11 cellular contexts compared by ENCODE assay signal in the genomic region with DNA sequence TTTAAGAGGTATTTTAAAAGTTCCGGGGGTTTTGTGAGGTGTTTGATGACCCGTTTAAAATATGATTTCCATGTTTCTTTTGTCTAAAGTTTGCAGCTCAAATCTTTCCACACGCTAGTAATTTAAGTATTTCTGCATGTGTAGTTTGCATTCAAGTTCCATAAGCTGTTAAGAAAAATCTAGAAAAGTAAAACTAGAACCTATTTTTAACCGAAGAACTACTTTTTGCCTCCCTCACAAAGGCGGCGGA. TPM values are rescaled to one million over a fixed set of nuclear protein-coding genes. Genes with fewer than 3 reads are reported as not detected.
DNase-seq lines count a peak whose midpoint lies in the region; FAIRE-seq and TF ChIP-seq lines count a peak whose summit lies in the region.
"Had no signal": no experiment of that assay in that cellular context is flagged by ENCODE, and none has a peak within 500 bp of the region (broad histone marks: within the 10 kb centered on the region; RNA-seq: fewer than 3 reads in every experiment).

No MANE protein-coding gene starts in this region.

- no peaks in the 10 kb centered on the region for H3K27me3 ChIP-seq in HAP-1 (ENCODE audit: low read depth)
- H3K27me3 ChIP-seq in ascending aorta = no peaks in the 10 kb centered on the region
- no peaks in the 10 kb centered on the region for H3K27me3 ChIP-seq in suprapubic skin

- intact Hi-C loops in ascending aorta (cut with DNase I) (loop anchor here (2.0 kb wide), 1 partner anchor 76 kb away; a partner anchor contains a TSS), kidney (cut with DNase I) (no loop called here)

- no peak for TF ChIP-seq EP300 in suprapubic skin (IDR thresholded peaks at IDR 0.05)

- TF ChIP-seq CTCF in ascending aorta (IDR thresholded peaks at IDR 0.05) (no peak), kidney (IDR thresholded peaks at IDR 0.05; ENCODE audit: borderline replicate concordance, extremely low read depth, insufficient read depth) (no peak), suprapubic skin (IDR thresholded peaks at IDR 0.05) (no peak), mesothelial cell of epicardium (IDR thresholded peaks at IDR 0.05; ENCODE audit: unreplicated experiment) (no peak)

- DNase-seq in HAP-1 (ENCODE audit: low spot score in 2 of 2) (no peak), ascending aorta (ENCODE audit: low spot score in 2 of 2) (no peak), kidney (no peak), suprapubic skin (ENCODE audit: low spot score in 2 of 2) (no peak), mesothelial cell of epicardium (ENCODE audit: low spot score in 2 of 2, unreplicated experiment in 2 of 2) (no peak), T-helper 9 cell (no peak), DMS79 treated with DMSO at 0.1 percent for 48 hours (lab: John Stamatoyannopoulos, UW) (no peak), H4 (ENCODE audit: low spot score) (no peak)

- H3K27ac Mint-ChIP-seq in mesothelial cell of epicardium = no peak overlapping the region
- H3K27ac Mint-ChIP-seq: activated naive CD4-positive, alpha-beta T cell treated with anti-CD3 and anti-CD28 coated beads, Interleukin-2, amount 50 U/mL, for 24 hours; naive thymus-derived CD8-positive, alpha-beta T cell had no signal

- peaks cover 10% of the 10 kb centered on the region for H3K36me3 Mint-ChIP-seq in mesothelial cell of epicardium

- H3K9me3 ChIP-seq in HAP-1 (no peaks in the 10 kb centered on the region), ascending aorta (no peaks in the 10 kb centered on the region), kidney (ENCODE audit: control insufficient read depth in 1 of 2, low read length in 2 of 2) (no peaks in the 10 kb centered on the region), suprapubic skin (no peaks in the 10 kb centered on the region)

- no peak for TF ChIP-seq POLR2A in suprapubic skin (IDR thresholded peaks at IDR 0.05)

- H3K4me3 ChIP-seq in HAP-1 (peak overlapping the region; percentile 60), ascending aorta (peak overlapping the region; percentile 62 to 67), kidney (ENCODE audit: low read length in 2 of 2) (peak overlapping the region; percentile 91 to 93), suprapubic skin (peak overlapping the region; percentile 66)

- FAIRE-seq in kidney (lab: Jason Lieb, UNC) = no peak
- FAIRE-seq: HTR-8/SVneo had no signal

- no peaks in the 10 kb centered on the region for H3K9me3 Mint-ChIP-seq in mesothelial cell of epicardium
- H3K9me3 Mint-ChIP-seq: activated naive CD4-positive, alpha-beta T cell treated with anti-CD3 and anti-CD28 coated beads, Interleukin-2, amount 50 U/mL, for 24 hours; naive thymus-derived CD8-positive, alpha-beta T cell had no signal

- H3K4me3 Mint-ChIP-seq in mesothelial cell of epicardium = no peak overlapping the region
- H3K4me3 Mint-ChIP-seq: activated naive CD4-positive, alpha-beta T cell treated with anti-CD3 and anti-CD28 coated beads, Interleukin-2, amount 50 U/mL, for 24 hours; naive thymus-derived CD8-positive, alpha-beta T cell had no signal

- in situ Hi-C loops in HAP-1 (cut with MboI; ENCODE audit: low sequenced_read_pairs) = no loop called here

- peak overlapping the region; percentile 100 for H3K9ac ChIP-seq in kidney (ENCODE audit: low read length in 2 of 2)

- H3K27me3 Mint-ChIP-seq in mesothelial cell of epicardium (ENCODE audit: low read depth) = no peaks in the 10 kb centered on the region
- H3K27me3 Mint-ChIP-seq: activated naive CD4-positive, alpha-beta T cell treated with anti-CD3 and anti-CD28 coated beads, Interleukin-2, amount 50 U/mL, for 24 hours; naive thymus-derived CD8-positive, alpha-beta T cell had no signal

- H3K4me1 ChIP-seq in HAP-1 (peaks cover 22% of the 10 kb centered on the region), ascending aorta (peaks cover 21 to 31% of the 10 kb centered on the region in 2 donors), kidney (ENCODE audit: control insufficient read depth in 1 of 2, insufficient read depth in 1 of 2, low read depth in 1 of 2, low read length in 2 of 2) (peaks cover 18 to 22% of the 10 kb centered on the region in 2 donors), suprapubic skin (peaks cover 36% of the 10 kb centered on the region)

- H3K27ac ChIP-seq in ascending aorta (peak overlapping the region; percentile 95 to 99), kidney (ENCODE audit: low read depth in 2 of 2, low read length in 2 of 2) (peak overlapping the region; percentile 99), suprapubic skin (peak overlapping the region; percentile 99)

- WGBS in suprapubic skin = under 1% methylated on average over 6 of the region's 6 CpGs

- peaks cover 47% of the 10 kb centered on the region for H3K36me3 ChIP-seq in HAP-1 (replicated peaks)
- H3K36me3 ChIP-seq in ascending aorta = peaks cover 29 to 37% of the 10 kb centered on the region in 2 donors
- peaks cover 14 to 37% of the 10 kb centered on the region in 2 donors for H3K36me3 ChIP-seq in kidney (ENCODE audit: control insufficient read depth in 1 of 2, insufficient read depth in 2 of 2, low read length in 2 of 2)
- H3K36me3 ChIP-seq in suprapubic skin = peaks cover 21% of the 10 kb centered on the region

- peaks cover 29% of the 10 kb centered on the region for H3K4me1 Mint-ChIP-seq in mesothelial cell of epicardium

RNA-seq across cellular contexts. Expression of a gene that starts 0.2 kb away (rescaled TPM):
- 8,553 TPM for total RNA-seq in ascending aorta
- 15,262 TPM for total RNA-seq in kidney
- 219 TPM for polyA plus RNA-seq in kidney (ENCODE audit: insufficient read depth, low read depth, low replicate concordance)
- total RNA-seq in suprapubic skin = over 10,000 TPM; 10,207 to 42,728 (median 11,538) TPM
- 15,343 to 16,172 TPM (median 16,018 TPM) in 3 replicates for total RNA-seq in mesothelial cell of epicardium
- 168 and 177 TPM in 2 replicates for total RNA-seq in H4 (2014; rRNA removed; shearing (Covaris generic))

RNA-seq across cellular contexts. Expression of a gene that starts 26.2 kb away (rescaled TPM):
- total RNA-seq in ascending aorta (220 TPM), kidney (72.2 TPM), suprapubic skin (10 to 100 TPM; 63.2 to 83.6 (median 78.4) TPM), mesothelial cell of epicardium (83.4 to 91.1 TPM (median 89.5 TPM) in 3 replicates)
- polyA plus RNA-seq in kidney (ENCODE audit: insufficient read depth, low read depth, low replicate concordance) = 78.9 TPM
- total RNA-seq in H4 (2014; rRNA removed; shearing (Covaris generic)) = 34.5 and 38.6 TPM in 2 replicates

RNA-seq across cellular contexts. Expression of a gene that starts 59.5 kb away (rescaled TPM):
- total RNA-seq in ascending aorta = 702 TPM
- total RNA-seq in kidney = 165 TPM
- polyA plus RNA-seq in kidney (ENCODE audit: insufficient read depth, low read depth, low replicate concordance) = 61.6 TPM
- total RNA-seq in suprapubic skin = 10 to 100 TPM; 65.1 to 86.7 (median 71.0) TPM
- 314 to 333 TPM (median 318 TPM) in 3 replicates for total RNA-seq in mesothelial cell of epicardium
- total RNA-seq in H4 (2014; rRNA removed; shearing (Covaris generic)) = 4.2 and 6.3 TPM in 2 replicates

Comparison
In these comparisons a context has a peak if more than half of its experiments do, and no peak if none do; other contexts are left out.
1. RNA of a gene that starts 0.2 kb away (total RNA-seq): 15,343 to 16,172 TPM in mesothelial cell of epicardium, 15,262 TPM in kidney (single experiment), 10,207 to 42,728 TPM in suprapubic skin and 8,553 TPM in ascending aorta (single experiment); 168 to 177 TPM in H4; every median in the first group is over 10 times any median in the second.
2. Peak in every context shown above with its lines, with median percentiles within 50 percentile points of each other: H3K4me3 ChIP-seq and H3K27ac ChIP-seq.